ENCODE assay signal across 1 cellular context in the genomic region with DNA sequence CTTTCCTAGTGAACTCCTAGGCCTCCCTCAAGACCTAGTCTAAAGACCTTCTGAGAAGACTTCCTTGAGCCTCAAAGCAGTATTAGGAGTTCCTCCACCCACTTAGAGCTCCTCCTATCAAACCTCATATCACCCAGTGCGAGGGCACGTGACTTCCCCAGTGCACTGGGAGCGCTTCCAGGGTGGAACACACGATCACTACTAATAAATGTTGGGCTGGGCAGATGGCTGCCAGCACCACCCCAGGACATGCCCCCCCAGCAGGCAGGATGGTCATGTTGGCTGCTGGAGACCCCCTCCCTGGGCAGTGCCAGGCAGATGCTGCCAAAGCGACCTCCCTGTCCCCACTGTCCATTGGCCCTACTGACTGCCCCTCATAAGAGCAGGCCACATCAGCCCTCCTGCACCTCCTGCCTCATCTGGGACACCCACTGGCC.
TF ChIP-seq lines count a peak whose summit lies in the region.

No MANE protein-coding gene starts in this region.

TF ChIP-seq in K562, 482 proteins besides CTCF, POLR2A, EP300 and RAD21 (continued from another document):
- no peak for TF ChIP-seq LEF1 (IDR thresholded peaks at IDR 0.05)
- TF ChIP-seq PYGO2 (tag; IDR thresholded peaks at IDR 0.05): no peak
- peak; percentile 90 for TF ChIP-seq L3MBTL2 (IDR thresholded peaks at IDR 0.05)
- TF ChIP-seq TAF1 (IDR thresholded peaks at IDR 0.05; ENCODE audit: control insufficient read depth, extremely low read depth, insufficient read depth, low read length, severe bottlenecking): no peak
- TF ChIP-seq, protein P1, sequence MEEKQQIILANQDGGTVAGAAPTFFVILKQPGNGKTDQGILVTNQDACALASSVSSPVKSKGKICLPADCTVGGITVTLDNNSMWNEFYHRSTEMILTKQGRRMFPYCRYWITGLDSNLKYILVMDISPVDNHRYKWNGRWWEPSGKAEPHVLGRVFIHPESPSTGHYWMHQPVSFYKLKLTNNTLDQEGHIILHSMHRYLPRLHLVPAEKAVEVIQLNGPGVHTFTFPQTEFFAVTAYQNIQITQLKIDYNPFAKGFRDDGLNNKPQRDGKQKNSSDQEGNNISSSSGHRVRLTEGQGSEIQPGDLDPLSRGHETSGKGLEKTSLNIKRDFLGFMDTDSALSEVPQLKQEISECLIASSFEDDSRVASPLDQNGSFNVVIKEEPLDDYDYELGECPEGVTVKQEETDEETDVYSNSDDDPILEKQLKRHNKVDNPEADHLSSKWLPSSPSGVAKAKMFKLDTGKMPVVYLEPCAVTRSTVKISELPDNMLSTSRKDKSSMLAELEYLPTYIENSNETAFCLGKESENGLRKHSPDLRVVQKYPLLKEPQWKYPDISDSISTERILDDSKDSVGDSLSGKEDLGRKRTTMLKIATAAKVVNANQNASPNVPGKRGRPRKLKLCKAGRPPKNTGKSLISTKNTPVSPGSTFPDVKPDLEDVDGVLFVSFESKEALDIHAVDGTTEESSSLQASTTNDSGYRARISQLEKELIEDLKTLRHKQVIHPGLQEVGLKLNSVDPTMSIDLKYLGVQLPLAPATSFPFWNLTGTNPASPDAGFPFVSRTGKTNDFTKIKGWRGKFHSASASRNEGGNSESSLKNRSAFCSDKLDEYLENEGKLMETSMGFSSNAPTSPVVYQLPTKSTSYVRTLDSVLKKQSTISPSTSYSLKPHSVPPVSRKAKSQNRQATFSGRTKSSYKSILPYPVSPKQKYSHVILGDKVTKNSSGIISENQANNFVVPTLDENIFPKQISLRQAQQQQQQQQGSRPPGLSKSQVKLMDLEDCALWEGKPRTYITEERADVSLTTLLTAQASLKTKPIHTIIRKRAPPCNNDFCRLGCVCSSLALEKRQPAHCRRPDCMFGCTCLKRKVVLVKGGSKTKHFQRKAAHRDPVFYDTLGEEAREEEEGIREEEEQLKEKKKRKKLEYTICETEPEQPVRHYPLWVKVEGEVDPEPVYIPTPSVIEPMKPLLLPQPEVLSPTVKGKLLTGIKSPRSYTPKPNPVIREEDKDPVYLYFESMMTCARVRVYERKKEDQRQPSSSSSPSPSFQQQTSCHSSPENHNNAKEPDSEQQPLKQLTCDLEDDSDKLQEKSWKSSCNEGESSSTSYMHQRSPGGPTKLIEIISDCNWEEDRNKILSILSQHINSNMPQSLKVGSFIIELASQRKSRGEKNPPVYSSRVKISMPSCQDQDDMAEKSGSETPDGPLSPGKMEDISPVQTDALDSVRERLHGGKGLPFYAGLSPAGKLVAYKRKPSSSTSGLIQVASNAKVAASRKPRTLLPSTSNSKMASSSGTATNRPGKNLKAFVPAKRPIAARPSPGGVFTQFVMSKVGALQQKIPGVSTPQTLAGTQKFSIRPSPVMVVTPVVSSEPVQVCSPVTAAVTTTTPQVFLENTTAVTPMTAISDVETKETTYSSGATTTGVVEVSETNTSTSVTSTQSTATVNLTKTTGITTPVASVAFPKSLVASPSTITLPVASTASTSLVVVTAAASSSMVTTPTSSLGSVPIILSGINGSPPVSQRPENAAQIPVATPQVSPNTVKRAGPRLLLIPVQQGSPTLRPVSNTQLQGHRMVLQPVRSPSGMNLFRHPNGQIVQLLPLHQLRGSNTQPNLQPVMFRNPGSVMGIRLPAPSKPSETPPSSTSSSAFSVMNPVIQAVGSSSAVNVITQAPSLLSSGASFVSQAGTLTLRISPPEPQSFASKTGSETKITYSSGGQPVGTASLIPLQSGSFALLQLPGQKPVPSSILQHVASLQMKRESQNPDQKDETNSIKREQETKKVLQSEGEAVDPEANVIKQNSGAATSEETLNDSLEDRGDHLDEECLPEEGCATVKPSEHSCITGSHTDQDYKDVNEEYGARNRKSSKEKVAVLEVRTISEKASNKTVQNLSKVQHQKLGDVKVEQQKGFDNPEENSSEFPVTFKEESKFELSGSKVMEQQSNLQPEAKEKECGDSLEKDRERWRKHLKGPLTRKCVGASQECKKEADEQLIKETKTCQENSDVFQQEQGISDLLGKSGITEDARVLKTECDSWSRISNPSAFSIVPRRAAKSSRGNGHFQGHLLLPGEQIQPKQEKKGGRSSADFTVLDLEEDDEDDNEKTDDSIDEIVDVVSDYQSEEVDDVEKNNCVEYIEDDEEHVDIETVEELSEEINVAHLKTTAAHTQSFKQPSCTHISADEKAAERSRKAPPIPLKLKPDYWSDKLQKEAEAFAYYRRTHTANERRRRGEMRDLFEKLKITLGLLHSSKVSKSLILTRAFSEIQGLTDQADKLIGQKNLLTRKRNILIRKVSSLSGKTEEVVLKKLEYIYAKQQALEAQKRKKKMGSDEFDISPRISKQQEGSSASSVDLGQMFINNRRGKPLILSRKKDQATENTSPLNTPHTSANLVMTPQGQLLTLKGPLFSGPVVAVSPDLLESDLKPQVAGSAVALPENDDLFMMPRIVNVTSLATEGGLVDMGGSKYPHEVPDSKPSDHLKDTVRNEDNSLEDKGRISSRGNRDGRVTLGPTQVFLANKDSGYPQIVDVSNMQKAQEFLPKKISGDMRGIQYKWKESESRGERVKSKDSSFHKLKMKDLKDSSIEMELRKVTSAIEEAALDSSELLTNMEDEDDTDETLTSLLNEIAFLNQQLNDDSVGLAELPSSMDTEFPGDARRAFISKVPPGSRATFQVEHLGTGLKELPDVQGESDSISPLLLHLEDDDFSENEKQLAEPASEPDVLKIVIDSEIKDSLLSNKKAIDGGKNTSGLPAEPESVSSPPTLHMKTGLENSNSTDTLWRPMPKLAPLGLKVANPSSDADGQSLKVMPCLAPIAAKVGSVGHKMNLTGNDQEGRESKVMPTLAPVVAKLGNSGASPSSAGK (IDR thresholded peaks at IDR 0.05): peak; percentile 73
- peak; percentile 57 for TF ChIP-seq ZFX (CRISPR knock-in tag; IDR thresholded peaks at IDR 0.05)
- TF ChIP-seq POLR2AphosphoS5 (IDR thresholded peaks at IDR 0.05; ENCODE audit: control insufficient read depth, insufficient read depth, low read depth, low read length): no peak
- no peak for TF ChIP-seq PCBP1 (IDR thresholded peaks at IDR 0.05; ENCODE audit: low read depth, low read length, poor library complexity, severe bottlenecking)
- no peak for TF ChIP-seq HDAC6 (IDR thresholded peaks at IDR 0.05; ENCODE audit: low read depth, low read length)
- TF ChIP-seq BHLHE40 (IDR thresholded peaks at IDR 0.05; ENCODE audit: low read length): peak; percentile 93
- no peak for TF ChIP-seq SREBF2 (CRISPR knock-in tag; IDR thresholded peaks at IDR 0.05)
- TF ChIP-seq ZNF133 (CRISPR knock-in tag; IDR thresholded peaks at IDR 0.05): no peak
- TF ChIP-seq, protein P2, sequence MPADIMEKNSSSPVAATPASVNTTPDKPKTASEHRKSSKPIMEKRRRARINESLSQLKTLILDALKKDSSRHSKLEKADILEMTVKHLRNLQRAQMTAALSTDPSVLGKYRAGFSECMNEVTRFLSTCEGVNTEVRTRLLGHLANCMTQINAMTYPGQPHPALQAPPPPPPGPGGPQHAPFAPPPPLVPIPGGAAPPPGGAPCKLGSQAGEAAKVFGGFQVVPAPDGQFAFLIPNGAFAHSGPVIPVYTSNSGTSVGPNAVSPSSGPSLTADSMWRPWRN (IDR thresholded peaks at IDR 0.05; ENCODE audit: low read depth): no peak
- TF ChIP-seq, protein P3, sequence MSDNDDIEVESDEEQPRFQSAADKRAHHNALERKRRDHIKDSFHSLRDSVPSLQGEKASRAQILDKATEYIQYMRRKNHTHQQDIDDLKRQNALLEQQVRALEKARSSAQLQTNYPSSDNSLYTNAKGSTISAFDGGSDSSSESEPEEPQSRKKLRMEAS (CRISPR knock-in tag; IDR thresholded peaks at IDR 0.05): peak; percentile 66; the same call in 1 of the 2 replicates
- TF ChIP-seq, protein P4, sequence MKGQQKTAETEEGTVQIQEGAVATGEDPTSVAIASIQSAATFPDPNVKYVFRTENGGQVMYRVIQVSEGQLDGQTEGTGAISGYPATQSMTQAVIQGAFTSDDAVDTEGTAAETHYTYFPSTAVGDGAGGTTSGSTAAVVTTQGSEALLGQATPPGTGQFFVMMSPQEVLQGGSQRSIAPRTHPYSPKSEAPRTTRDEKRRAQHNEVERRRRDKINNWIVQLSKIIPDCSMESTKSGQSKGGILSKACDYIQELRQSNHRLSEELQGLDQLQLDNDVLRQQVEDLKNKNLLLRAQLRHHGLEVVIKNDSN (CRISPR knock-in tag; IDR thresholded peaks at IDR 0.05): peak; percentile 95
- 0 out of 2 replicates have a peak, but pooled peaks have one; percentile 53 for TF ChIP-seq ZNF175 (CRISPR knock-in tag; IDR thresholded peaks at IDR 0.05; ENCODE audit: low read depth)
- TF ChIP-seq, protein P5, sequence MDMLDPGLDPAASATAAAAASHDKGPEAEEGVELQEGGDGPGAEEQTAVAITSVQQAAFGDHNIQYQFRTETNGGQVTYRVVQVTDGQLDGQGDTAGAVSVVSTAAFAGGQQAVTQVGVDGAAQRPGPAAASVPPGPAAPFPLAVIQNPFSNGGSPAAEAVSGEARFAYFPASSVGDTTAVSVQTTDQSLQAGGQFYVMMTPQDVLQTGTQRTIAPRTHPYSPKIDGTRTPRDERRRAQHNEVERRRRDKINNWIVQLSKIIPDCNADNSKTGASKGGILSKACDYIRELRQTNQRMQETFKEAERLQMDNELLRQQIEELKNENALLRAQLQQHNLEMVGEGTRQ (CRISPR knock-in tag; IDR thresholded peaks at IDR 0.05): peak; percentile 94
